In the genomic region with DNA sequence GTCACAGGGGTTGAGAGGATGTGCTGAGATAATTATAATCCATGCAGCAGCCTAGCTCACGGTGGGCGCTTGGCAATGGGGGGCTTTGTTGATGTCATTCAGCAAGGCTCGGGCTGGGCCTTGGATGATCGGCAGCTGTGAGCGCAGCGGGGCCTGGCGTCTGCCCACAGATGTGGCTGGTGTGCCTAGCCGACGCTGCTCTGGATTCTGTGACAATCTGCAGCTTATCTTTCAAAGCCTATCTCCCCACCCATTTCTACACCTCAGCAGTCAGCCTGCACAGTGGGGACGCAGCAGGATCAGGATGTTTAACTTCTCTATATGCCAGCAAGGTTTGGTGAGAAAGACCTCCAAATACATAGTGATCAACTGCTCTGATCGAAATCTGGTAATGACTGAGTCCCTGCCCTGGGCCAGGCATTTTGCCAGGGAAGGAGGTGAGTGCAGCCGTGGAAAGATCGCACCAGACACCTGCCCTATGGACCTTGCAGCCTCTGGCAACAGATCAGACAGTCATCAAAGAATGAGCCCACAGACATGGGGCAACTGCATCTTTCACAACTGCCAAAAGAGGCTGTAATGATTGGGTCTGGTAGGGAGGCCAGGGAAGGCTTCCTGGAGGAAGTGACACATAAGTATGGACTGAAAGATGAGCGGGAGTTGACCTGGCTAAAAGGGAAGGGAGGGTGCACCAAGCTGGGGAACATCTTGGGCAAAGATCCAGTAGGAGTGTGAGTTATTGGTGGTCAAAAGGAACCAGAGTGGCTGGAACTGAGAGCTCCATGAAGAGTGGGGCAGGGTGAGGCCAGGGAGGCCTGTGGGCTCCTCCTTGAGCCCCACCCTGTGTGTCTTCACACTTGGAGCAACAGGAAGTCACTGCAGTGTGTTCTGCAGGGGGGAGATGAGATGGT, we compare ENCODE assay signal across 12 cellular contexts. TPM values are rescaled to one million over a fixed set of nuclear protein-coding genes. Genes with fewer than 3 reads are reported as not detected.
DNase-seq lines count a peak whose midpoint lies in the region; ATAC-seq and TF ChIP-seq lines count a peak whose summit lies in the region.
"Had no signal": no experiment of that assay in that cellular context is flagged by ENCODE, and none has a peak within 500 bp of the region (broad histone marks: within the 10 kb centered on the region; RNA-seq: fewer than 3 reads in every experiment).

No MANE protein-coding gene starts in this region.

- H3K79me2 ChIP-seq in neural progenitor cell (ENCODE audit: low read depth) = peaks cover 8% of the 10 kb centered on the region

- no peaks in the 10 kb centered on the region for H3K9me3 Mint-ChIP-seq in neural progenitor cell

- no peak overlapping the region for H3K27ac ChIP-seq in neural progenitor cell

- no peak overlapping the region for H3K4me2 ChIP-seq in neural progenitor cell

- H3K27ac Mint-ChIP-seq in neural progenitor cell = no peak overlapping the region

- H3K27me3 Mint-ChIP-seq in neural progenitor cell (ENCODE audit: insufficient read depth, low read depth) = no peaks in the 10 kb centered on the region

- peaks cover 34% of the 10 kb centered on the region for H3K4me1 Mint-ChIP-seq in neural progenitor cell

- peaks cover 16% of the 10 kb centered on the region for H3K4me1 ChIP-seq in neural progenitor cell
- H3K4me1 ChIP-seq: HAP-1 had no signal

- H2AFZ ChIP-seq in neural progenitor cell (replicated peaks) = no peak overlapping the region

- H3K36me3 ChIP-seq in neural progenitor cell = no peaks in the 10 kb centered on the region
- H3K36me3 ChIP-seq: HAP-1 had no signal

- peaks cover 17% of the 10 kb centered on the region for H3F3A ChIP-seq in neural progenitor cell (ENCODE audit: low read depth)

- no peak overlapping the region for H3K9ac ChIP-seq in neural progenitor cell

- peak; percentile 71 for DNase-seq in ACHN
- DNase-seq in HS-27A (ENCODE audit: low read depth) = peak; percentile 71
- DNase-seq in SKM-1 treated with dmso at 0.1 percent for 144 hours (lab: John Stamatoyannopoulos, UW; ENCODE audit: unreplicated experiment) = peak; percentile 90
- DNase-seq in islet precursor cell = peak; percentile 67
- DNase-seq in neural progenitor cell (ENCODE audit: low spot score) = no peak
- DNase-seq in NCI-H1694 (lab: John Stamatoyannopoulos, UW) = no peak
- DNase-seq in foreskin melanocyte = no peak
- DNase-seq: activated CD4-positive, alpha-beta T cell treated with anti-CD3 and anti-CD28 coated beads for 1 hour; C1 segment of cervical spinal cord; stimulated activated CD8-positive, alpha-beta memory T cell treated with anti-CD3 and anti-CD28 coated beads, Interleukin-4, amount 100 ng/mL, for 48 hours had no signal

- TF ChIP-seq CTCF in neural progenitor cell (IDR thresholded peaks at IDR 0.05) = no peak

- H3K27me3 ChIP-seq in neural progenitor cell = no peaks in the 10 kb centered on the region

- H4K20me1 ChIP-seq in neural progenitor cell (ENCODE audit: low read depth) = peaks cover 92% of the 10 kb centered on the region

- H3K4me3 Mint-ChIP-seq in neural progenitor cell = no peak overlapping the region

- no peak overlapping the region for H3K4me3 ChIP-seq in neural progenitor cell
- H3K4me3 ChIP-seq: HAP-1 had no signal

- no peaks in the 10 kb centered on the region for H3K36me3 Mint-ChIP-seq in neural progenitor cell

- ATAC-seq in GM21529 (IDR thresholded peaks at IDR 0.05; ENCODE audit: unreplicated experiment) = no peak

- in situ Hi-C loops in ACHN (cut with HindIII; ENCODE audit: low pct_ligation_motif_present, low pct_unique_long_range_greater_than_20kb, low sequenced_read_pairs) = no loop called here

- no peaks in the 10 kb centered on the region for H3K9me3 ChIP-seq in neural progenitor cell (ENCODE audit: low read depth)
- H3K9me3 ChIP-seq: HAP-1 had no signal

RNA-seq across cellular contexts. Expression of gene EPHB2, which starts 35.3 kb away (rescaled TPM):
- 38.3 and 80.2 TPM in 2 replicates for total RNA-seq in neural progenitor cell (ENCODE audit: low replicate concordance)

Comparison
In these comparisons a context has a peak if more than half of its experiments do, and no peak if none do; other contexts are left out.
1. DNase-seq: peak in ACHN (single experiment), HS-27A (single experiment), SKM-1 treated with dmso at 0.1 percent for 144 hours (single experiment) and islet precursor cell (single experiment); none in neural progenitor cell (single experiment), NCI-H1694 (single experiment) and foreskin melanocyte (single experiment).